In the genomic region with DNA sequence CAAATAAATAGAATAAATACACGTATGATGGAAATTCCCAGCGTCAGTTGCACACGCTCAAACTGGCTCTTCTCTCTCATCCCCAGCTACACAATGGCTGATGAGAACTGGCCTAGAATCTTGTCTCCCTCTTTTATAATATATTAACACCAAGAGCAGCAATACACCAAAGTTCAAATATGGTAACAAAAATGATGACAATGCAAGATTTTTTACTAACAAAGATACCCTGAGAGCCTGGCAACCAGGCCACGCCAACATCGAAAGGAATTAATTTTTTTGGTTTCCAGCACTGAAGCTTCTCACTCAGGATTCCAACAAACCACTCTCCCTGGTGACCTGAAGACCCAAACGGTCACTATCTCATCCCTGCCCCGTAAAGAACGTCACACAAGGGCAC, we compare ENCODE assay signal across 18 cellular contexts.
DNase-seq lines count a peak whose midpoint lies in the region; ATAC-seq and TF ChIP-seq lines count a peak whose summit lies in the region.
"Had no signal": no experiment of that assay in that cellular context is flagged by ENCODE, and none has a peak within 500 bp of the region (broad histone marks: within the 10 kb centered on the region; RNA-seq: fewer than 3 reads in every experiment).

No MANE protein-coding gene starts in this region.

- H3K9me3 ChIP-seq in cardiac muscle cell (ENCODE audit: low read depth) (no peaks in the 10 kb centered on the region), OCI-LY7 (ENCODE audit: low read length) (no peaks in the 10 kb centered on the region)
- H3K9me3 ChIP-seq in BLaER1 treated with 17β-estradiol and CSF1 and Interleukin-3, amounts not matched to agents 10 nM and 100 nM (replicated peaks in 1 of 11) = no peaks in the 10 kb centered on the region
- H3K9me3 ChIP-seq: MG63, Peyer's patch had no signal

- no peaks in the 10 kb centered on the region for H3K79me2 ChIP-seq in OCI-LY7 (ENCODE audit: insufficient read depth, low read depth, low read length)

- no peak for DNase-seq in cardiac muscle cell (ENCODE audit: low read depth in 1 of 2, low spot score in 1 of 2)
- no peak for DNase-seq in left cardiac atrium
- no peak for DNase-seq in OCI-LY7 (ENCODE audit: low spot score)
- no peak for DNase-seq in natural killer cell
- no peak for DNase-seq in GM10248 (ENCODE audit: extremely low spot score)
- no peak for DNase-seq in NCI-H128 (lab: John Stamatoyannopoulos, UW; ENCODE audit: unreplicated experiment)
- DNase-seq in NCI-H1436 (lab: John Stamatoyannopoulos, UW) = no peak
- DNase-seq: DMS53, GDM1, MG63, NCI-H1048, NCI-H1436 treated with DMSO at 0.1 percent for 48 hours, NCI-H1930, NCI-H2227 treated with DMSO at 0.1 percent for 48 hours, NCI-H510A, Peyer's patch had no signal

- peak overlapping the region; percentile 43; the same call in 1 of the 2 replicates for H2AFZ ChIP-seq in OCI-LY7 (ENCODE audit: low read length)

- no peak overlapping the region for H3K4me3 ChIP-seq in cardiac muscle cell
- peak overlapping the region in 4 of 10 experiments; percentile 28 to 33 (median 29); a peak in 4 of 20 replicates for H3K4me3 ChIP-seq in BLaER1 treated with 17β-estradiol and CSF1 and Interleukin-3, amounts not matched to agents 10 nM and 100 nM
- no peak overlapping the region for H3K4me3 ChIP-seq in OCI-LY7 (ENCODE audit: low read depth, low read length, poor library complexity, severe bottlenecking)
- H3K4me3 ChIP-seq: MG63, Peyer's patch had no signal

- H3K36me3 Mint-ChIP-seq in natural killer cell = no peaks in the 10 kb centered on the region
- H3K36me3 Mint-ChIP-seq: CD4-positive, alpha-beta memory T cell had no signal

- POLR2A ChIA-PET in OCI-LY7 (lab: Charles Lee) = interaction anchor here (0.6 to 2.9 kb wide), 2 partner anchors 10 to 103 kb away, joined by 3 to 13 read pairs; no protein-coding TSS in a partner anchor
- POLR2A ChIA-PET in GM10248 (lab: Yijun Ruan, JAX) = no interaction called here

- no TSS peak for BruUV-seq in OCI-LY7 (replicated peaks; lab: Mats Ljungman, UMichigan)

- H3K9me2 ChIP-seq in OCI-LY7 (ENCODE audit: insufficient read depth, low read length) = no peaks in the 10 kb centered on the region

- H3K27me3 Mint-ChIP-seq in natural killer cell (ENCODE audit: low read depth in 2 of 2) = no peaks in the 10 kb centered on the region

- H3K4me3 Mint-ChIP-seq in natural killer cell = peak overlapping the region; percentile 65

- H3K27ac ChIP-seq in cardiac muscle cell (peak overlapping the region; percentile 76), OCI-LY7 (ENCODE audit: low read depth, low read length, poor library complexity, severe bottlenecking) (peak overlapping the region; percentile 74)
- H3K27ac ChIP-seq in BLaER1 treated with 17β-estradiol and CSF1 and Interleukin-3, amounts not matched to agents 10 nM and 100 nM = peak overlapping the region in 9 of 11 experiments; percentile 62 to 86 (median 79); a peak in 15 of 22 replicates
- H3K27ac ChIP-seq: Peyer's patch had no signal

- no peaks in the 10 kb centered on the region for H3K27me3 ChIP-seq in cardiac muscle cell
- H3K27me3 ChIP-seq in BLaER1 treated with 17β-estradiol and CSF1 and Interleukin-3, amounts not matched to agents 10 nM and 100 nM = no peaks in the 10 kb centered on the region
- H3K27me3 ChIP-seq: MG63, Peyer's patch had no signal

- peaks cover 45 to 60% of the 10 kb centered on the region in 2 donors for H3K4me1 Mint-ChIP-seq in natural killer cell

- no peaks in the 10 kb centered on the region for H4K20me1 ChIP-seq in BLaER1 treated with 17β-estradiol and CSF1 and Interleukin-3, amounts not matched to agents 10 nM and 100 nM
- no peaks in the 10 kb centered on the region for H4K20me1 ChIP-seq in OCI-LY7 (ENCODE audit: insufficient read depth, low read length)

- peak overlapping the region; percentile 81 to 84 for H3K27ac Mint-ChIP-seq in natural killer cell

- H3K9ac ChIP-seq in BLaER1 treated with 17β-estradiol and CSF1 and Interleukin-3, amounts not matched to agents 10 nM and 100 nM = peak overlapping the region in 7 of 11 experiments; percentile 67 to 75 (median 68); a peak in 11 of 22 replicates

- intact Hi-C loops in left cardiac atrium (cut with DNase I) (no loop called here), OCI-LY7 (cut with micrococcal nuclease; ENCODE audit: unreplicated experiment) (no loop called here), natural killer cell (cut with micrococcal nuclease) (no loop called here)

- no peak for ATAC-seq in left cardiac atrium
- ATAC-seq in natural killer cell = no peak

- H3K9me3 Mint-ChIP-seq in natural killer cell = no peaks in the 10 kb centered on the region

- H3K36me3 ChIP-seq in cardiac muscle cell = no peaks in the 10 kb centered on the region
- H3K36me3 ChIP-seq in BLaER1 treated with 17β-estradiol and CSF1 and Interleukin-3, amounts not matched to agents 10 nM and 100 nM = no peaks in the 10 kb centered on the region
- H3K36me3 ChIP-seq in OCI-LY7 (ENCODE audit: insufficient read depth, low read length) = no peaks in the 10 kb centered on the region; the same call in 1 of the 2 replicates
- H3K36me3 ChIP-seq: MG63, Peyer's patch had no signal

- peak overlapping the region; percentile 76 to 96 (median 88) for H3K4me2 ChIP-seq in BLaER1 treated with 17β-estradiol and CSF1 and Interleukin-3, amounts not matched to agents 10 nM and 100 nM
- peak overlapping the region; percentile 61 for H3K4me2 ChIP-seq in OCI-LY7 (ENCODE audit: low read length)

- H3K4me1 ChIP-seq in cardiac muscle cell (ENCODE audit: low read depth) = peaks cover 28% of the 10 kb centered on the region
- H3K4me1 ChIP-seq in BLaER1 treated with 17β-estradiol and CSF1 and Interleukin-3, amounts not matched to agents 10 nM and 100 nM = peaks cover 37 to 66% (median 52%) of the 10 kb centered on the region in 10 experiments
- peaks cover 38% of the 10 kb centered on the region for H3K4me1 ChIP-seq in OCI-LY7 (ENCODE audit: insufficient read depth, low read length, poor library complexity, severe bottlenecking)
- H3K4me1 ChIP-seq: Peyer's patch had no signal

- TF ChIP-seq CTCF in cardiac muscle cell (IDR thresholded peaks at IDR 0.05; ENCODE audit: low read depth, low read length) = no peak
- TF ChIP-seq CTCF in OCI-LY7 (conservative IDR thresholded peaks at IDR 0.05; ENCODE audit: low read length) = no peak
- no peak for TF ChIP-seq CTCF in natural killer cell (IDR thresholded peaks at IDR 0.05)
- TF ChIP-seq CTCF in GM10248 (IDR thresholded peaks at IDR 0.05; ENCODE audit: control extremely low read depth, extremely low read depth, low read depth, missing control alignments) = no peak

- CTCF ChIA-PET in OCI-LY7 (lab: Charles Lee; ENCODE audit: unreplicated experiment) (no interaction called here), GM10248 (lab: Yijun Ruan, JAX) (interaction anchor here (1.5 to 1.9 kb wide), 2 partner anchors 10 to 30 kb away, joined by 4 to 7 read pairs; no protein-coding TSS in a partner anchor)
